In the genomic region with DNA sequence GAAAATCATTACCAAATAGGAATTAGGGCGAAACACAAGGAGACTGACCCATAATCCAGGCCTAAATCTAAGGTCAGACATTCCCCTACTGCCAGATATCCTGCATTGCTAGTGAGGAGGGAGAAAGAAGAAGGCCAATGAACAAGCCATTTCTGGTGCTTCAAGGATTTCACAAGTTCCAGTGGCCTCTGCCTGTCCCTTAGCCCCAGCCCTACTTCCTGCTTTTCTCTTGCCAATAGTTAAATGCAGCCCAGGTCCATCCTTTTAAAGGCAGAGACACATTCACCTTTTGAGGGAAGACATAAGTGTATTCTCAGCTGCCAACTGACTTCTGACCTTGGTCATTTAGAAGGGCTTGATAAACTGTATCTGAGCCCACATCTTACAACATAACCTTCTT, we compare ENCODE assay signal across 20 cellular contexts.
DNase-seq lines count a peak whose midpoint lies in the region; ATAC-seq and TF ChIP-seq lines count a peak whose summit lies in the region.
"Had no signal": no experiment of that assay in that cellular context is flagged by ENCODE, and none has a peak within 500 bp of the region (broad histone marks: within the 10 kb centered on the region; RNA-seq: fewer than 3 reads in every experiment).

No MANE protein-coding gene starts in this region.

- no peaks in the 10 kb centered on the region for H4K20me1 ChIP-seq in OCI-LY3 (ENCODE audit: insufficient read depth, low read length)

- no peaks in the 10 kb centered on the region for H3K79me2 ChIP-seq in OCI-LY3 (ENCODE audit: low read length)

- intact Hi-C loops in Right ventricle myocardium inferior (cut with DNase I) = no loop called here
- intact Hi-C loops in left ventricle myocardium inferior (cut with micrococcal nuclease) = no loop called here
- intact Hi-C loops in left lung (cut with DNase I) = no loop called here

- no peaks in the 10 kb centered on the region for H3K9me3 ChIP-seq in left ventricle myocardium inferior (replicated peaks)
- no peaks in the 10 kb centered on the region for H3K9me3 ChIP-seq in OCI-LY3 (ENCODE audit: insufficient read depth, low read length)
- H3K9me3 ChIP-seq in left lung = no peaks in the 10 kb centered on the region
- H3K9me3 ChIP-seq: BE2C, Caco-2, MG63 had no signal

- TF ChIP-seq CTCF in left ventricle myocardium inferior (IDR thresholded peaks at IDR 0.05; ENCODE audit: borderline replicate concordance) = no peak
- TF ChIP-seq CTCF in OCI-LY3 (IDR thresholded peaks at IDR 0.05; ENCODE audit: low read depth, low read length) = no peak
- TF ChIP-seq CTCF in left lung (IDR thresholded peaks at IDR 0.05) = no peak

- H3K36me3 ChIP-seq in left ventricle myocardium inferior (no peaks in the 10 kb centered on the region), OCI-LY3 (replicated peaks; ENCODE audit: low read depth, low read length) (peaks cover 3% of the 10 kb centered on the region), left lung (no peaks in the 10 kb centered on the region)
- H3K36me3 ChIP-seq: BE2C, MG63 had no signal

- ATAC-seq in Right ventricle myocardium inferior = peak; percentile 54
- peak; percentile 48 for ATAC-seq in left lung
- ATAC-seq in HG03469 (IDR thresholded peaks at IDR 0.05; ENCODE audit: unreplicated experiment) = no peak
- no peak for ATAC-seq in HG03571 (IDR thresholded peaks at IDR 0.05; ENCODE audit: unreplicated experiment)

- no peak overlapping the region for H3K4me2 ChIP-seq in OCI-LY3 (ENCODE audit: low read length)
- H3K4me2 ChIP-seq: PC-9 had no signal

- peaks cover 11% of the 10 kb centered on the region for H3K4me1 ChIP-seq in left ventricle myocardium inferior
- H3K4me1 ChIP-seq in OCI-LY3 (ENCODE audit: low read length) = peaks cover 49% of the 10 kb centered on the region
- no peaks in the 10 kb centered on the region for H3K4me1 ChIP-seq in left lung
- H3K4me1 ChIP-seq: BE2C, Caco-2 had no signal

- H3K9ac ChIP-seq in OCI-LY3 (ENCODE audit: low read length) = no peak overlapping the region

- no peak overlapping the region for H3K4me3 ChIP-seq in left ventricle myocardium inferior
- no peak overlapping the region for H3K4me3 ChIP-seq in OCI-LY3 (ENCODE audit: low read length)
- no peak overlapping the region for H3K4me3 ChIP-seq in left lung
- H3K4me3 ChIP-seq: MG63, PC-9 had no signal

- peak overlapping the region; percentile 67 for H2AFZ ChIP-seq in OCI-LY3 (ENCODE audit: low read depth, low read length)
- H2AFZ ChIP-seq: PC-9 had no signal

- H3K27me3 ChIP-seq in left ventricle myocardium inferior (ENCODE audit: low read depth) (no peaks in the 10 kb centered on the region), OCI-LY3 (ENCODE audit: low read depth, low read length) (no peaks in the 10 kb centered on the region), left lung (no peaks in the 10 kb centered on the region)
- H3K27me3 ChIP-seq: BE2C, MG63 had no signal

- no peak for DNase-seq in Right ventricle myocardium inferior (ENCODE audit: missing footprints)
- no peak for DNase-seq in left ventricle myocardium inferior
- DNase-seq in left lung = no peak
- no peak for DNase-seq in dermis blood vessel endothelial cell
- DNase-seq: BE2C; Caco-2; CD4-positive, alpha-beta T cell; H9; MG63; NCI-H1436 treated with DMSO at 0.1 percent for 48 hours; NCI-H2029 treated with DMSO at 0.1 percent for 48 hours; NCI-H2171; NCI-H446; NCI-H69; NK-92 treated with Interleukin-12 subunit alpha and Interleukin-12 subunit beta, amount 100 ng/mL, for 24 hours; PC-9 had no signal

- H3K27ac ChIP-seq in left ventricle myocardium inferior (replicated peaks) (no peak overlapping the region), OCI-LY3 (ENCODE audit: low read length) (peak overlapping the region; percentile 77), left lung (no peak overlapping the region)
- H3K27ac ChIP-seq: PC-9, RWPE1 had no signal

Comparison
In these comparisons a context has a peak if more than half of its experiments do, and no peak if none do; other contexts are left out.
1. ATAC-seq: peak in Right ventricle myocardium inferior (single experiment) and left lung (single experiment); none in HG03469 (single experiment) and HG03571 (single experiment).